ENCODE assay signal across 12 cellular contexts in the genomic region with DNA sequence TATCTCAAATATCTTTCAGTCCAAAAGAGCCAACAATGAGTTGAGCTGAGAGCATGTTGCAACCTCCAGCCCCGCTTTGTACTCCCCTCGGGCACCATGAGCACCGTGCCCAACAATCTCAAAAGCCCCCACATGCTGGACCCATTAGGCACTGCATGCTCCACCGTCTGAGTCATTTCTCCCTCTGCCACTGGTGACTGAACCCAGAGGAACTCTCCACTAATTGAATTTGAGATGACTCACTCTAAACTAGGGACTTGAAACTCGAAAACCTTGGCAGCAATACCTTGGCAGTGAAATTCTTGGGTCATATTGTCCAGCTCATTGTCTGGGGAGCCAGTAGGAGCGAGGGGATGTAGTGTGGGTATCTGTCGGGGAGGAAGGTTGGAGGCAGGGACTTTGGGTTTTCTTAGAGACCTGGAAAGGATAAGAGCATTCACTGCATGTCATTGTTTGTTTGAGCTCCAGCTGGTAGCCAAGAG. TPM values are rescaled to one million over a fixed set of nuclear protein-coding genes. Genes with fewer than 3 reads are reported as not detected.
DNase-seq lines count a peak whose midpoint lies in the region; ATAC-seq, FAIRE-seq and TF ChIP-seq lines count a peak whose summit lies in the region.
"Had no signal": no experiment of that assay in that cellular context is flagged by ENCODE, and none has a peak within 500 bp of the region (broad histone marks: within the 10 kb centered on the region; RNA-seq: fewer than 3 reads in every experiment).

No MANE protein-coding gene starts in this region.

- H2AFZ ChIP-seq in GM12878 (ENCODE audit: control insufficient read depth, low read depth, low read length) (no peak overlapping the region), MM.1S (ENCODE audit: low read length) (no peak overlapping the region)

- WGBS in GM12878 (ENCODE audit: insufficient coverage, insufficient replicate concordance, low lambda C conversion rate, missing lambda C conversion rate) = 7% methylated on average over 7 of the region's 7 CpGs

- H3K36me3 ChIP-seq in GM12878 (ENCODE audit: control insufficient read depth in 2 of 2, insufficient read depth in 2 of 2, low read length in 1 of 2) (no peaks in the 10 kb centered on the region), MM.1S (replicated peaks; ENCODE audit: insufficient read depth, low read length) (no peaks in the 10 kb centered on the region)

- SMC1A ChIA-PET in GM12878 (lab: Charles Lee; ENCODE audit: uncharacterized antibody, unreplicated experiment) = no interaction called here

- POLR2A ChIA-PET in GM12878 (lab: Charles Lee) = no interaction called here

- H3K9me3 ChIP-seq in GM12878 (replicated peaks; ENCODE audit: control insufficient read depth, insufficient read depth, low read length) (no peaks in the 10 kb centered on the region), MM.1S (replicated peaks; ENCODE audit: insufficient read depth, low read length) (no peaks in the 10 kb centered on the region)

- no peaks in the 10 kb centered on the region; the same call in 1 of the 2 replicates for H4K20me1 ChIP-seq in GM12878 (ENCODE audit: control insufficient read depth, insufficient read depth)
- no peaks in the 10 kb centered on the region for H4K20me1 ChIP-seq in MM.1S (ENCODE audit: insufficient read depth, low read length)

- CTCF ChIA-PET in GM12878 (lab: Yijun Ruan, JAX) = interaction anchor here (0.6 kb wide), 1 partner anchor 24 kb away, joined by 3 read pairs; no protein-coding TSS in a partner anchor

- DNase-seq in AG08396 (ENCODE audit: low spot score) (peak; percentile 83), GM12878 (ENCODE audit: low read depth, low spot score) (no peak), kidney tubule cell (ENCODE audit: low spot score) (peak; percentile 99), NCI-H2196 (lab: John Stamatoyannopoulos, UW; ENCODE audit: unreplicated experiment) (no peak), MM.1S (no peak), globus pallidus (ENCODE audit: low spot score) (no peak), CD1c-positive myeloid dendritic cell (ENCODE audit: extremely low spot score) (no peak)
- DNase-seq: activated CD8-positive, alpha-beta memory T cell treated with anti-CD3 and anti-CD28 coated beads for 24 hours; COR-L47; NCI-H2107; small intestine had no signal

- no peaks in the 10 kb centered on the region; a peak in 2 of 4 replicates for H3K27me3 ChIP-seq in GM12878 (replicated peaks in 1 of 2; ENCODE audit: control insufficient read depth in 2 of 2, insufficient read depth in 2 of 2, low read length in 1 of 2)
- H3K27me3 ChIP-seq in MM.1S (replicated peaks; ENCODE audit: insufficient read depth, low read length) = no peaks in the 10 kb centered on the region

- TF ChIP-seq CTCF in GM12878 (IDR thresholded peaks at IDR 0.05 in 2 of 3, conservative IDR thresholded peaks at IDR 0.05 in 1 of 3; ENCODE audit: control insufficient read depth in 2 of 3, extremely low read depth in 1 of 3, insufficient read depth in 1 of 3, low read depth in 3 of 3, low read length in 3 of 3) = no peak
- no peak for TF ChIP-seq CTCF in MM.1S (IDR thresholded peaks at IDR 0.05; ENCODE audit: low read length)

- FAIRE-seq in GM12878 (lab: Jason Lieb, UNC) = no peak
- FAIRE-seq: small intestine had no signal

- intact Hi-C loops in GM12878 (cut with micrococcal nuclease; ENCODE audit: unreplicated experiment) = no loop called here

- no TSS peak for BruUV-seq in GM12878 (replicated peaks; lab: Mats Ljungman, UMichigan)

- RAD21 ChIA-PET in GM12878 (lab: Charles Lee; ENCODE audit: unreplicated experiment) = no interaction called here

- peak; percentile 41 for ATAC-seq in HG02981 (IDR thresholded peaks at IDR 0.05; ENCODE audit: unreplicated experiment)
- ATAC-seq in GM12878 = peak; percentile 57

- in situ Hi-C loops in GM12878 (cut with MboI) = no loop called here

- H3K4me2 ChIP-seq in GM12878 (ENCODE audit: control insufficient read depth, insufficient read depth) = no peak overlapping the region
- no peak overlapping the region for H3K4me2 ChIP-seq in MM.1S (ENCODE audit: low read depth, low read length)

- H3K79me2 ChIP-seq in GM12878 (ENCODE audit: control insufficient read depth, insufficient read depth, low read length) = no peaks in the 10 kb centered on the region
- no peaks in the 10 kb centered on the region for H3K79me2 ChIP-seq in MM.1S (ENCODE audit: low read length)

- H3K9me2 ChIP-seq in MM.1S (replicated peaks; ENCODE audit: insufficient read depth, low read length) = no peaks in the 10 kb centered on the region

- no peak for TF ChIP-seq POLR2A in GM12878 (IDR thresholded peaks at IDR 0.05; ENCODE audit: low read depth, low read length)

- no peak overlapping the region for H3K27ac ChIP-seq in GM12878 (ENCODE audit: control insufficient read depth, insufficient read depth)
- H3K27ac ChIP-seq in MM.1S (ENCODE audit: low read length) = no peak overlapping the region

- no peaks in the 10 kb centered on the region for H3F3A ChIP-seq in MM.1S (ENCODE audit: insufficient read depth, low read length)

- H3K4me1 ChIP-seq in GM12878 (ENCODE audit: control insufficient read depth, insufficient read depth, low read length) (no peaks in the 10 kb centered on the region), MM.1S (ENCODE audit: low read length) (no peaks in the 10 kb centered on the region)

- no peak for TF ChIP-seq RAD21 in GM12878 (IDR thresholded peaks at IDR 0.05; ENCODE audit: insufficient read depth, low read depth, low read length)

- H3K4me3 ChIP-seq in GM12878 (no peak overlapping the region), MM.1S (ENCODE audit: low read length) (no peak overlapping the region)

- H3K9ac ChIP-seq in GM12878 (ENCODE audit: control insufficient read depth, insufficient read depth, low read length) = no peak overlapping the region
- H3K9ac ChIP-seq in MM.1S (ENCODE audit: low read length) = no peak overlapping the region

- TF ChIP-seq EP300 in GM12878 (IDR thresholded peaks at IDR 0.05; ENCODE audit: borderline replicate concordance in 1 of 2, control insufficient read depth in 1 of 2, low read depth in 2 of 2, low read length in 2 of 2) = no peak

TF ChIP-seq in GM12878, 131 proteins besides CTCF, POLR2A, EP300 and RAD21:
- no peak for TF ChIP-seq NRF1 (conservative IDR thresholded peaks at IDR 0.05; ENCODE audit: low read depth, low read length)
- TF ChIP-seq BCL11A (IDR thresholded peaks at IDR 0.05; ENCODE audit: low read depth, low read length) = 0 out of 2 replicates have a peak, but pooled peaks have one; percentile 14

RNA-seq across cellular contexts. Expression of a gene that starts 49.9 kb away (rescaled TPM):
- total RNA-seq in GM12878 (2013; cell fraction: nucleolus; rRNA removed) = not detected in 2 replicates
- total RNA-seq in GM12878 (2014; rRNA removed) = not detected in 2 replicates
- not detected in 2 replicates for total RNA-seq in GM12878 (2014; rRNA removed; fragmentation: Illumina TruSeq; extraction: Trizol)
- 0.05 TPM in 1 of 2 replicates, not detected in the other for total RNA-seq in GM12878 (2021)
- polyA plus RNA-seq in GM12878 (2011; ENCODE audit: low read depth) = not detected
- not detected in 2 replicates for polyA plus RNA-seq in GM12878 (2011; rRNA removed)
- polyA plus RNA-seq in GM12878 (2011; cell fraction: cytosol; rRNA removed) = not detected in 2 replicates
- polyA plus RNA-seq in GM12878 (2011; cell fraction: nucleus; rRNA removed) = not detected in 2 replicates
- polyA plus RNA-seq in GM12878 (2012) = not detected in 2 replicates
- not detected in 2 replicates for polyA plus RNA-seq in GM12878 (2014; fragmentation: Illumina TruSeq; extraction: Trizol)
- not detected for polyA plus RNA-seq in GM12878 (2014; fragmentation: Nextera tagmentation; extraction: Ambion mirVana)
- polyA plus RNA-seq in GM12878 (2014; rRNA removed) = not detected in 2 replicates
- polyA plus RNA-seq in GM12878 (2016; fragmentation: Nextera tagmentation; extraction: Ambion mirVana) = not detected
- polyA minus RNA-seq in GM12878 (2011; rRNA and poly(A)+ RNA removed) = 0.22 and 0.26 TPM in 2 replicates
- polyA minus RNA-seq in GM12878 (2011; cell fraction: cytosol; rRNA and poly(A)+ RNA removed) = not detected in 2 replicates
- under 0.01 TPM in 1 of 2 replicates, not detected in the other for polyA minus RNA-seq in GM12878 (2011; cell fraction: nucleus; rRNA and poly(A)+ RNA removed)

Comparison
In these comparisons a context has a peak if more than half of its experiments do, and no peak if none do; other contexts are left out.
1. DNase-seq: peak in AG08396 (single experiment) and kidney tubule cell (single experiment); none in GM12878 (single experiment), NCI-H2196 (single experiment), MM.1S (single experiment), globus pallidus (single experiment) and CD1c-positive myeloid dendritic cell (single experiment).